In genomic region chr5:177370488-177371119, GRCh38 we compare ENCODE assay signal across 8 cellular contexts. TPM values are rescaled to one million over a fixed set of nuclear protein-coding genes. Genes with fewer than 3 reads are reported as not detected.
DNase-seq lines count a peak whose midpoint lies in the region; ATAC-seq, FAIRE-seq and TF ChIP-seq lines count a peak whose summit lies in the region.

No MANE protein-coding gene starts in this region.

- peak; percentile 75 for ATAC-seq in GM19035 (IDR thresholded peaks at IDR 0.05; ENCODE audit: unreplicated experiment)

- no peak overlapping the region for H3K27ac ChIP-seq in AG04450 (ENCODE audit: low read depth, low read length)
- H3K27ac ChIP-seq in spleen, result peak overlapping the region in 6 of 8 donors; percentile 75 to 90 (median 84)

- H3K9me3 ChIP-seq in AG04450 (ENCODE audit: control insufficient read depth, insufficient read depth, low read length) (peaks cover 4% of the 10 kb centered on the region; the same call in 1 of the 2 replicates), spleen (no peaks in the 10 kb centered on the region)

- TF ChIP-seq CTCF in AG04450 (IDR thresholded peaks at IDR 0.05; ENCODE audit: low read depth, low read length) (peak; percentile 60), LNCaP clone FGC (IDR thresholded peaks at IDR 0.05; ENCODE audit: control insufficient read depth, extremely low read depth, insufficient read depth) (peak; percentile 49), bronchial epithelial cell (IDR thresholded peaks at IDR 0.05; ENCODE audit: insufficient read depth, low read length, severe bottlenecking) (peak; percentile 79), spleen (IDR thresholded peaks at IDR 0.05 in 8 of 11, conservative IDR thresholded peaks at IDR 0.05 in 3 of 11) (peak in 10 of 11 experiments; percentile 9 to 79 (median 50))

- CTCF ChIA-PET in AG04450 (lab: Charles Lee), result interaction anchor here (0.6 to 5.6 kb wide), 30 partner anchors 8 to 348 kb away, joined by 3 to 61 read pairs (median 5); partner anchors contain the start of genes LMAN2 and ZNF346

- H3K27me3 ChIP-seq in AG04450 (ENCODE audit: control insufficient read depth, insufficient read depth, low read length) (no peaks in the 10 kb centered on the region), bronchial epithelial cell (ENCODE audit: control insufficient read depth, insufficient read depth, low read length) (no peaks in the 10 kb centered on the region), spleen (replicated peaks in 1 of 7) (no peaks in the 10 kb centered on the region)

- no peak for TF ChIP-seq POLR2A in spleen (IDR thresholded peaks at IDR 0.05)

- no peak for FAIRE-seq in bronchial epithelial cell (lab: Jason Lieb, UNC)

- peak overlapping the region; percentile 65 for H3K4me3 ChIP-seq in AG04450 (ENCODE audit: low read depth, low read length)
- peak overlapping the region; percentile 60 for H3K4me3 ChIP-seq in LNCaP clone FGC (ENCODE audit: low read depth, low read length)
- H3K4me3 ChIP-seq in bronchial epithelial cell (ENCODE audit: low read depth, low read length), result peak overlapping the region; percentile 46
- peak overlapping the region in 7 of 8 donors; percentile 25 to 70 (median 41) for H3K4me3 ChIP-seq in spleen

- H3K4me1 ChIP-seq in spleen, result peaks cover 17 to 96% (median 74%) of the 10 kb centered on the region in 6 donors

- DNase-seq in AG04450 (ENCODE audit: low read depth, low spot score) (peak; percentile 72), LNCaP clone FGC (ENCODE audit: low read depth) (peak; percentile 70), T-helper 2 cell (peak in 3 of 5 experiments; percentile 32 to 78 (median 66)), bronchial epithelial cell (ENCODE audit: low read depth) (peak; percentile 86), iris pigment epithelial cell (ENCODE audit: low read depth) (peak; percentile 91), spleen (peak; percentile 95), A172 (ENCODE audit: low spot score) (no peak)

- 20 to 70% (median 42%) methylated on average over 10 to 42 of the region's 42 CpGs for WGBS in spleen, 5 donors

- intact Hi-C loops in spleen (cut with DNase I; ENCODE audit: low total_unique reads), result no loop called here

- peaks cover 3% of the 10 kb centered on the region for H3K36me3 ChIP-seq in bronchial epithelial cell (ENCODE audit: control insufficient read depth, insufficient read depth, low read length)
- peaks cover 0 to 87% (median 35%) of the 10 kb centered on the region in 6 donors for H3K36me3 ChIP-seq in spleen

- POLR2A ChIA-PET in AG04450 (lab: Yijun Ruan, JAX), result interaction anchor here (0.6 to 1.4 kb wide), 6 partner anchors 8 to 127 kb away, joined by 3 to 12 read pairs (median 4); partner anchors contain the start of genes GRK6 and PDLIM7

RNA-seq across cellular contexts. Expression of gene RGS14, which starts 12.9 kb away (rescaled TPM):
- polyA plus RNA-seq in AG04450 (2011; rRNA removed) (2.6 and 4.4 TPM in 2 replicates), spleen (10 to 100 TPM; 45.3 to 95.9 (median 61.6) TPM)
- polyA minus RNA-seq in AG04450 (2011; rRNA and poly(A)+ RNA removed), result 1.4 and 4.7 TPM in 2 replicates
- total RNA-seq in bronchial epithelial cell (6.8 and 8.4 TPM in 2 replicates), spleen (100 to 1,000 TPM in 1 of 7 donors, 10 to 100 TPM in 6; 61.5 to 111 (median 77.1) TPM)
- 28.2 and 36.5 TPM in 2 replicates for total RNA-seq in A172 (2014; rRNA removed; shearing (Covaris generic))

RNA-seq across cellular contexts. Expression of gene SLC34A1, which starts 13.6 kb away (rescaled TPM):
- polyA plus RNA-seq in AG04450 (2011; rRNA removed), result not detected in 2 replicates
- polyA minus RNA-seq in AG04450 (2011; rRNA and poly(A)+ RNA removed), result not detected in 2 replicates
- total RNA-seq in bronchial epithelial cell, result not detected in 2 replicates
- under 1 TPM in 5 of 7 donors, not detected in 2; 0.13 to 0.77 (median 0.19) TPM for total RNA-seq in spleen
- polyA plus RNA-seq in spleen, result under 1 TPM in 2 of 3 donors, not detected in 1; 0.02 to 0.06 TPM
- total RNA-seq in A172 (2014; rRNA removed; shearing (Covaris generic)), result 0.05 TPM in 1 of 2 replicates, not detected in the other

RNA-seq across cellular contexts. Expression of gene LMAN2, which starts 19.1 kb away (rescaled TPM):
- polyA plus RNA-seq in AG04450 (2011; rRNA removed) (150 and 212 TPM in 2 replicates), spleen (10 to 100 TPM; 50.1 to 96.6 (median 72.5) TPM)
- polyA minus RNA-seq in AG04450 (2011; rRNA and poly(A)+ RNA removed), result 183 and 249 TPM in 2 replicates
- total RNA-seq in bronchial epithelial cell (362 and 444 TPM in 2 replicates), spleen (100 to 1,000 TPM in 4 of 7 donors, 10 to 100 TPM in 3; 92.4 to 211 (median 109) TPM)
- total RNA-seq in A172 (2014; rRNA removed; shearing (Covaris generic)), result 361 and 423 TPM in 2 replicates

RNA-seq across cellular contexts. Expression of gene PFN3, which starts 29.9 kb away (rescaled TPM):
- polyA plus RNA-seq in AG04450 (2011; rRNA removed) (not detected in 2 replicates), spleen (not detected)
- not detected in 2 replicates for polyA minus RNA-seq in AG04450 (2011; rRNA and poly(A)+ RNA removed)
- total RNA-seq in bronchial epithelial cell (not detected in 2 replicates), spleen (not detected)
- total RNA-seq in A172 (2014; rRNA removed; shearing (Covaris generic)), result not detected in 2 replicates

RNA-seq across cellular contexts. Expression of gene F12, which starts 38.8 kb away (rescaled TPM):
- 0.35 and 0.48 TPM in 2 replicates for polyA plus RNA-seq in AG04450 (2011; rRNA removed)
- polyA minus RNA-seq in AG04450 (2011; rRNA and poly(A)+ RNA removed), result 0.55 TPM in 1 of 2 replicates, not detected in the other
- total RNA-seq in bronchial epithelial cell, result 5.0 and 7.9 TPM in 2 replicates
- total RNA-seq in spleen, result 1 to 10 TPM in 3 of 7 donors, under 1 TPM in 4; 0.60 to 1.7 (median 0.94) TPM
- 1 to 10 TPM; 1.1 to 2.3 (median 1.3) TPM for polyA plus RNA-seq in spleen
- total RNA-seq in A172 (2014; rRNA removed; shearing (Covaris generic)), result 5.6 and 11.3 TPM in 2 replicates
